Comparison of ENCODE assay signal across 8 cellular contexts in the genomic region with DNA sequence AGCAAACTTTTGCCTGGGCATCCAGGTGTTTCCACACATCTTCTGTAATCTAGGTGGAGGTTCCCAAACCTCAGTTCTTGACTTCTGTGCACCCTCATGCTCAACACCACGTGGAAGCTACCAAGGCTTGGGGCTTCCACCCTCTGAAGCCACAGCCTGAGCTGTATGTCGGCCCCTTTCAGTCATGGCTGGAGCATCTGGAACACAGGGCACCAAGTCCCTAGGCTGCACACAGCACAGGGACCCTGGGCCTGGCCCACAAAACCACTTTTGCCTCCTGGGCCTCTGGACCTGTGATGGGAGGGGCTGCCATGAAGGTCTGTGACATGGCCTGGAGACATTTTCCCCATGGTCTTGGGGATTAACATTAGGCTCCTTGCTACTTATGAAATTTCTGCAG.
A peak's percentile ranks its signal among the peaks of the same experiment; 100 is the strongest.
DNase-seq lines count a peak whose midpoint lies in the region; ATAC-seq and TF ChIP-seq lines count a peak whose summit lies in the region.
"Not testable (repeated sequence)": the region's sequence is repeated elsewhere in the genome, so short reads cannot be mapped to it uniquely, and the experiment has no call there.

No MANE protein-coding gene starts in this region.

- intact Hi-C loops in Caco-2 (cut with micrococcal nuclease; ENCODE audit: unreplicated experiment); posterior vena cava (cut with DNase I); sigmoid colon (cut with DNase I); spleen (cut with DNase I; ENCODE audit: low total_unique reads); upper lobe of right lung (cut with DNase I): not testable (repeated sequence)

- H3K4me1 ChIP-seq in Caco-2 (peaks cover 30% of the 10 kb centered on the region), sigmoid colon (peaks cover 0 to 12% (median 8%) of the 10 kb centered on the region in 4 donors), spleen (peaks cover 0 to 11% (median 2%) of the 10 kb centered on the region in 6 donors), upper lobe of right lung (peaks cover 15% of the 10 kb centered on the region)
- H3K4me1 ChIP-seq in HEK293 (ENCODE audit: control insufficient read depth, insufficient read depth, low read length) = not testable (repeated sequence)

- not testable (repeated sequence) for H3K36me3 Mint-ChIP-seq in Caco-2 (ENCODE audit: insufficient read depth, unreplicated experiment); chondrocyte (ENCODE audit: low read depth)

- not testable (repeated sequence) for H3K27me3 Mint-ChIP-seq in Caco-2 (ENCODE audit: insufficient read depth, unreplicated experiment)
- H3K27me3 Mint-ChIP-seq in chondrocyte (ENCODE audit: low read depth) = peaks cover 24% of the 10 kb centered on the region

- not testable (repeated sequence) for H3K36me3 ChIP-seq in Caco-2 (ENCODE audit: control insufficient read depth, insufficient read depth, low read length); HEK293 (ENCODE audit: control insufficient read depth in 2 of 2, insufficient read depth in 1 of 2, low read length in 2 of 2); sigmoid colon; spleen; upper lobe of right lung

- not testable (repeated sequence) for TF ChIP-seq CTCF in Caco-2 (IDR thresholded peaks at IDR 0.05; ENCODE audit: insufficient read depth in 1 of 2, low read depth in 1 of 2, low read length in 1 of 2, severe bottlenecking in 1 of 2, unreplicated experiment in 1 of 2); HEK293 (tag by site-specific recombination; IDR thresholded peaks at IDR 0.05); chondrocyte (IDR thresholded peaks at IDR 0.05); sigmoid colon (IDR thresholded peaks at IDR 0.05); spleen (IDR thresholded peaks at IDR 0.05 in 8 of 11, conservative IDR thresholded peaks at IDR 0.05 in 3 of 11); upper lobe of right lung (IDR thresholded peaks at IDR 0.05)

- not testable (repeated sequence) for H3K27ac ChIP-seq in HEK293 (ENCODE audit: extremely low read depth, low read depth, low read length); sigmoid colon; spleen; upper lobe of right lung

- not testable (repeated sequence) for H3K27me3 ChIP-seq in Caco-2 (replicated peaks; ENCODE audit: control insufficient read depth, insufficient read depth, low read length); sigmoid colon; spleen (replicated peaks in 1 of 7); upper lobe of right lung

- WGBS in sigmoid colon, 2 donors = 71 to 84% methylated on average over 2 of the region's 2 CpGs
- 47 to 86% (median 83%) methylated on average over 2 of the region's 2 CpGs for WGBS in spleen, 5 donors

- CTCF ChIA-PET in Caco-2 (lab: Charles Lee); HEK293 (lab: Yijun Ruan, JAX): not testable (repeated sequence)

- H3K9me3 ChIP-seq in Caco-2; HEK293 (ENCODE audit: control insufficient read depth, insufficient read depth, low read depth, low read length); sigmoid colon; spleen; upper lobe of right lung: not testable (repeated sequence)

- not testable (repeated sequence) for TF ChIP-seq POLR2A in sigmoid colon (IDR thresholded peaks at IDR 0.05); spleen (IDR thresholded peaks at IDR 0.05)

- not testable (repeated sequence) for BruUV-seq in Caco-2 (replicated peaks; lab: Mats Ljungman, UMichigan)

- H3K4me3 ChIP-seq in Caco-2 (ENCODE audit: low read depth, low read length); HEK293 (ENCODE audit: low read depth, low read length); sigmoid colon; spleen; upper lobe of right lung: not testable (repeated sequence)

- POLR2A ChIA-PET in Caco-2 (lab: Charles Lee); HEK293 (lab: Yijun Ruan, JAX): not testable (repeated sequence)

- H3K4me3 Mint-ChIP-seq in Caco-2 (ENCODE audit: unreplicated experiment); chondrocyte (ENCODE audit: unreplicated experiment): not testable (repeated sequence)

- not testable (repeated sequence) for ATAC-seq in upper lobe of right lung

- H3K4me1 Mint-ChIP-seq in Caco-2 (ENCODE audit: low read depth, unreplicated experiment) = peaks cover 26% of the 10 kb centered on the region
- not testable (repeated sequence) for H3K4me1 Mint-ChIP-seq in chondrocyte (ENCODE audit: low read depth)

- not testable (repeated sequence) for TF ChIP-seq EP300 in sigmoid colon (IDR thresholded peaks at IDR 0.05)

- not testable (repeated sequence) for H3K9me3 Mint-ChIP-seq in Caco-2 (ENCODE audit: unreplicated experiment); chondrocyte (ENCODE audit: low read depth)

- H3K27ac Mint-ChIP-seq in Caco-2 (ENCODE audit: unreplicated experiment) = peak overlapping the region; percentile 9
- H3K27ac Mint-ChIP-seq in chondrocyte (ENCODE audit: unreplicated experiment) = not testable (repeated sequence)

- DNase-seq in Caco-2 = not testable (repeated sequence)
- peak; percentile 25 for DNase-seq in chondrocyte (ENCODE audit: low spot score)
- peak; percentile 11 for DNase-seq in islet precursor cell
- peak; percentile 51 for DNase-seq in posterior vena cava (ENCODE audit: low spot score)
- peak; percentile 22 for DNase-seq in sigmoid colon
- peak; percentile 57 for DNase-seq in spleen
- peak; percentile 12 for DNase-seq in upper lobe of right lung

TF ChIP-seq in HEK293, 187 proteins besides CTCF, POLR2A, EP300 and RAD21:
- peak; percentile 46 for TF ChIP-seq ZNF585B (tag by site-specific recombination; IDR thresholded peaks at IDR 0.05)
